In genomic region chr22:17822087-17822486, GRCh38 we compare ENCODE assay signal across 29 cellular contexts.
"Had no signal": no experiment of that assay in that cellular context is flagged by ENCODE, and none has a peak within 500 bp of the region (broad histone marks: within the 10 kb centered on the region; RNA-seq: fewer than 3 reads in every experiment).

No MANE protein-coding gene starts in this region.

- H3K4me3 ChIP-seq: ovary, psoas muscle, right lobe of liver, sigmoid colon, stomach, thoracic aorta, thyroid gland, tibial nerve, upper lobe of right lung, uterus had no signal

- H3K9me3 ChIP-seq: ovary, psoas muscle, right lobe of liver, sigmoid colon, stomach, thoracic aorta, thyroid gland, tibial nerve, upper lobe of right lung, uterus had no signal

- H3K27ac Mint-ChIP-seq: natural killer cell treated with Interleukin-12 subunit alpha and Interleukin-12 subunit beta and Interleukin-15 and Interleukin-18, amount 100 ng/mL, for 72 hours; progenitor cell of endocrine pancreas; stimulated activated effector memory CD8-positive, alpha-beta T cell treated with anti-CD3 and anti-CD28 coated beads, Interleukin-12 subunit alpha, Interleukin-12 subunit beta, amount 100 ng/mL, for 72 hours; type B pancreatic cell had no signal

- H3K36me3 ChIP-seq: ovary, uterus had no signal

- ATAC-seq: naive thymus-derived CD8-positive, alpha-beta T cell; natural killer cell treated with Interleukin-12 subunit alpha and Interleukin-12 subunit beta and Interleukin-15 and Interleukin-18, amount 100 ng/mL, for 72 hours; psoas muscle; right cardiac atrium; right lobe of liver; stimulated activated effector memory CD8-positive, alpha-beta T cell treated with anti-CD3 and anti-CD28 coated beads, Interleukin-12 subunit alpha, Interleukin-12 subunit beta, amount 100 ng/mL, for 72 hours; stimulated activated naive B cell treated with anti-CD40 and anti-IgM and Interleukin-4, amounts not matched to agents 10 μg/mL and 1 μg/mL and 100 μg/mL, for 72 hours; upper lobe of right lung had no signal

- H3K9me3 Mint-ChIP-seq: naive thymus-derived CD8-positive, alpha-beta T cell; natural killer cell treated with Interleukin-12 subunit alpha and Interleukin-12 subunit beta and Interleukin-15 and Interleukin-18, amount 100 ng/mL, for 72 hours; nephron progenitor cell; neural crest cell; stimulated activated effector memory CD8-positive, alpha-beta T cell treated with anti-CD3 and anti-CD28 coated beads, Interleukin-12 subunit alpha, Interleukin-12 subunit beta, amount 100 ng/mL, for 72 hours; stimulated activated naive B cell treated with anti-CD40 and anti-IgM and Interleukin-4, amounts not matched to agents 10 μg/mL and 1 μg/mL and 100 μg/mL, for 72 hours; stimulated activated naive CD8-positive, alpha-beta T cell treated with anti-CD3 and anti-CD28 coated beads, Interleukin-15, Interleukin-2, amounts not matched to agents 100 ng/mL and 50 ng/mL, for 24 hours; type B pancreatic cell had no signal

- H3K4me3 Mint-ChIP-seq: naive thymus-derived CD8-positive, alpha-beta T cell; natural killer cell treated with Interleukin-12 subunit alpha and Interleukin-12 subunit beta and Interleukin-15 and Interleukin-18, amount 100 ng/mL, for 72 hours; nephron progenitor cell; neural crest cell; stimulated activated effector memory CD8-positive, alpha-beta T cell treated with anti-CD3 and anti-CD28 coated beads, Interleukin-12 subunit alpha, Interleukin-12 subunit beta, amount 100 ng/mL, for 72 hours; stimulated activated naive B cell treated with anti-CD40 and anti-IgM and Interleukin-4, amounts not matched to agents 10 μg/mL and 1 μg/mL and 100 μg/mL, for 72 hours; stimulated activated naive CD8-positive, alpha-beta T cell treated with anti-CD3 and anti-CD28 coated beads, Interleukin-15, Interleukin-2, amounts not matched to agents 100 ng/mL and 50 ng/mL, for 24 hours; type B pancreatic cell had no signal

- H3K27me3 ChIP-seq: ovary, right lobe of liver, sigmoid colon, stomach, thyroid gland, tibial nerve, upper lobe of right lung, uterus had no signal

- H3K4me1 ChIP-seq: parathyroid adenoma, psoas muscle, right lobe of liver, sigmoid colon, stomach, thyroid gland, tibial nerve, upper lobe of right lung, uterus had no signal

- H3K9ac ChIP-seq: parathyroid adenoma had no signal

- DNase-seq: naive thymus-derived CD8-positive, alpha-beta T cell; nephron progenitor cell; occipital lobe; ovary; posterior cingulate gyrus; psoas muscle; right lobe of liver; sigmoid colon; small intestine; stimulated activated CD4-positive, alpha-beta T cell treated with anti-CD3 and anti-CD28 coated beads, Interleukin-15, amount 100 ng/mL, for 24 hours; stimulated activated CD4-positive, alpha-beta T cell treated with anti-CD3 and anti-CD28 coated beads, Interleukin-2, amount 100 ng/mL, for 24 hours; stimulated activated CD4-positive, alpha-beta T cell treated with anti-CD3 and anti-CD28 coated beads, Interleukin-2, amount 100 ng/mL, for 48 hours; stimulated activated CD4-positive, alpha-beta T cell treated with anti-CD3 and anti-CD28 coated beads, Interleukin-4, amount 100 ng/mL, for 24 hours; stimulated activated naive B cell treated with anti-CD40 and anti-IgM and Interleukin-4, amounts not matched to agents 10 μg/mL and 1 μg/mL and 100 μg/mL, for 72 hours; stimulated activated naive CD4-positive, alpha-beta T cell treated with Interleukin-2 at 50 U/mL for 16 hours; stomach; thyroid gland; upper lobe of right lung; uterus had no signal

- H3K79me2 ChIP-seq: parathyroid adenoma had no signal

- H3K4me1 Mint-ChIP-seq: naive thymus-derived CD8-positive, alpha-beta T cell; nephron progenitor cell; neural crest cell; stimulated activated effector memory CD8-positive, alpha-beta T cell treated with anti-CD3 and anti-CD28 coated beads, Interleukin-12 subunit alpha, Interleukin-12 subunit beta, amount 100 ng/mL, for 72 hours had no signal

- H3K27ac ChIP-seq: ovary, parathyroid adenoma, psoas muscle, right lobe of liver, sigmoid colon, stomach, thoracic aorta, thyroid gland, tibial nerve, upper lobe of right lung, uterus had no signal

- H2AFZ ChIP-seq: parathyroid adenoma had no signal

- H3K27me3 Mint-ChIP-seq: naive thymus-derived CD8-positive, alpha-beta T cell; natural killer cell treated with Interleukin-12 subunit alpha and Interleukin-12 subunit beta and Interleukin-15 and Interleukin-18, amount 100 ng/mL, for 72 hours; progenitor cell of endocrine pancreas; stimulated activated naive B cell treated with anti-CD40 and anti-IgM and Interleukin-4, amounts not matched to agents 10 μg/mL and 1 μg/mL and 100 μg/mL, for 72 hours; stimulated activated naive CD8-positive, alpha-beta T cell treated with anti-CD3 and anti-CD28 coated beads, Interleukin-15, Interleukin-2, amounts not matched to agents 100 ng/mL and 50 ng/mL, for 24 hours; type B pancreatic cell had no signal

- FAIRE-seq: small intestine had no signal
